ENCODE assay signal across 8 cellular contexts in genomic region chr14:73723411-73723798, GRCh38.
DNase-seq lines count a peak whose midpoint lies in the region; ATAC-seq and TF ChIP-seq lines count a peak whose summit lies in the region.

No MANE protein-coding gene starts in this region.

- peak; percentile 48 for DNase-seq in fibroblast of pulmonary artery (ENCODE audit: low read depth)
- no peak for DNase-seq in stimulated activated effector memory CD8-positive, alpha-beta T cell treated with anti-CD3 and anti-CD28 coated beads, Interleukin-12 subunit alpha, Interleukin-12 subunit beta, amount 100 ng/mL, for 72 hours (ENCODE audit: low spot score in 2 of 2)
- DNase-seq in MV-4-11 (lab: John Stamatoyannopoulos, UW): no peak
- DNase-seq in Kasumi-1 (lab: John Stamatoyannopoulos, UW): no peak
- DNase-seq in activated naive CD4-positive, alpha-beta T cell treated with anti-CD3 and anti-CD28 coated beads, Interleukin-2, amount 10 ng/mL, durations not matched to agents 7 days and 5 days: no peak
- no peak for DNase-seq in DMS114 treated with DMSO at 0.1 percent for 48 hours (lab: John Stamatoyannopoulos, UW; ENCODE audit: unreplicated experiment)

- H3K27ac Mint-ChIP-seq in stimulated activated effector memory CD8-positive, alpha-beta T cell treated with anti-CD3 and anti-CD28 coated beads, Interleukin-12 subunit alpha, Interleukin-12 subunit beta, amount 100 ng/mL, for 72 hours: peak overlapping the region; percentile 88
- H3K27ac Mint-ChIP-seq in activated naive CD4-positive, alpha-beta T cell treated with anti-CD3 and anti-CD28 coated beads, Interleukin-2, amount 10 ng/mL, durations not matched to agents 7 days and 5 days: no peak overlapping the region

- H3K36me3 Mint-ChIP-seq in stimulated activated effector memory CD8-positive, alpha-beta T cell treated with anti-CD3 and anti-CD28 coated beads, Interleukin-12 subunit alpha, Interleukin-12 subunit beta, amount 100 ng/mL, for 72 hours: peaks cover 100% of the 10 kb centered on the region
- H3K36me3 Mint-ChIP-seq in activated naive CD4-positive, alpha-beta T cell treated with anti-CD3 and anti-CD28 coated beads, Interleukin-2, amount 10 ng/mL, durations not matched to agents 7 days and 5 days: peaks cover 60% of the 10 kb centered on the region

- CTCF ChIA-PET in activated naive CD4-positive, alpha-beta T cell treated with anti-CD3 and anti-CD28 coated beads, Interleukin-2, amount 10 ng/mL, durations not matched to agents 7 days and 5 days (lab: Charles Lee): interaction anchor here (1.2 kb wide), 3 partner anchors 36 to 103 kb away, joined by 3 read pairs; no protein-coding TSS in a partner anchor

- H3K4me3 Mint-ChIP-seq in stimulated activated effector memory CD8-positive, alpha-beta T cell treated with anti-CD3 and anti-CD28 coated beads, Interleukin-12 subunit alpha, Interleukin-12 subunit beta, amount 100 ng/mL, for 72 hours: no peak overlapping the region
- no peak overlapping the region for H3K4me3 Mint-ChIP-seq in activated naive CD4-positive, alpha-beta T cell treated with anti-CD3 and anti-CD28 coated beads, Interleukin-2, amount 10 ng/mL, durations not matched to agents 7 days and 5 days

- no peaks in the 10 kb centered on the region for H3K27me3 Mint-ChIP-seq in activated naive CD4-positive, alpha-beta T cell treated with anti-CD3 and anti-CD28 coated beads, Interleukin-2, amount 10 ng/mL, durations not matched to agents 7 days and 5 days

- TF ChIP-seq CTCF in VCaP (conservative IDR thresholded peaks at IDR 0.05) (no peak), fibroblast of pulmonary artery (IDR thresholded peaks at IDR 0.05; ENCODE audit: low read length, missing control alignments) (no peak)

- no peaks in the 10 kb centered on the region for H3K9me3 Mint-ChIP-seq in stimulated activated effector memory CD8-positive, alpha-beta T cell treated with anti-CD3 and anti-CD28 coated beads, Interleukin-12 subunit alpha, Interleukin-12 subunit beta, amount 100 ng/mL, for 72 hours
- H3K9me3 Mint-ChIP-seq in activated naive CD4-positive, alpha-beta T cell treated with anti-CD3 and anti-CD28 coated beads, Interleukin-2, amount 10 ng/mL, durations not matched to agents 7 days and 5 days: no peaks in the 10 kb centered on the region

- H3K27ac ChIP-seq in VCaP: peak overlapping the region; percentile 46

- peak overlapping the region; percentile 30 for H3K4me3 ChIP-seq in fibroblast of pulmonary artery (replicated peaks; ENCODE audit: low read depth, low read length)

- H3K4me1 Mint-ChIP-seq in stimulated activated effector memory CD8-positive, alpha-beta T cell treated with anti-CD3 and anti-CD28 coated beads, Interleukin-12 subunit alpha, Interleukin-12 subunit beta, amount 100 ng/mL, for 72 hours: peaks cover 38% of the 10 kb centered on the region
- peaks cover 12% of the 10 kb centered on the region for H3K4me1 Mint-ChIP-seq in activated naive CD4-positive, alpha-beta T cell treated with anti-CD3 and anti-CD28 coated beads, Interleukin-2, amount 10 ng/mL, durations not matched to agents 7 days and 5 days

- peak; percentile 58 for ATAC-seq in GM21423 (IDR thresholded peaks at IDR 0.05; ENCODE audit: unreplicated experiment)
- peak; percentile 39 for ATAC-seq in stimulated activated effector memory CD8-positive, alpha-beta T cell treated with anti-CD3 and anti-CD28 coated beads, Interleukin-12 subunit alpha, Interleukin-12 subunit beta, amount 100 ng/mL, for 72 hours
